21 cellular contexts compared by ENCODE assay signal in genomic region chr7:149097088-149097487, GRCh38.
DNase-seq lines count a peak whose midpoint lies in the region; ATAC-seq and TF ChIP-seq lines count a peak whose summit lies in the region.
"Had no signal": no experiment of that assay in that cellular context is flagged by ENCODE, and none has a peak within 500 bp of the region (broad histone marks: within the 10 kb centered on the region; RNA-seq: fewer than 3 reads in every experiment).

No MANE protein-coding gene starts in this region.

- peak; percentile 14 for DNase-seq in GM03348 (ENCODE audit: low spot score)
- peak; percentile 32 for DNase-seq in hepatic stellate cell (ENCODE audit: low spot score)
- peak; percentile 0 for DNase-seq in putamen (ENCODE audit: low spot score)
- DNase-seq in cerebellar cortex (ENCODE audit: low spot score), result no peak
- no peak for DNase-seq in T-helper 1 cell
- DNase-seq: activated CD4-positive, alpha-beta T cell treated with anti-CD3 and anti-CD28 coated beads for 4 hours; activated T-cell treated with anti-CD3 and anti-CD28 coated beads, Interleukin-2, amount 50 U/mL, for 72 hours; CD4-positive, alpha-beta T cell; DMS 273 treated with DMSO at 0.1 percent for 48 hours; effector CD8-positive, alpha-beta T cell; kidney; mammary epithelial cell; naive B cell; NCI-H1092 treated with DMSO at 0.1 percent for 48 hours; NCI-H2029 treated with DMSO at 0.1 percent for 48 hours; NCI-H446; pancreas; SHP77 had no signal

- ATAC-seq in SK-N-SH treated with all-trans-retinoic acid at 6 μM for 48 hours (peak; percentile 67), GM21447 (IDR thresholded peaks at IDR 0.05; ENCODE audit: unreplicated experiment) (no peak)
- ATAC-seq: activated T-cell treated with anti-CD3 and anti-CD28 coated beads, Interleukin-2, amount 50 U/mL, for 72 hours; pancreas; sciatic nerve had no signal

TF ChIP-seq in SK-N-SH treated with all-trans-retinoic acid at 6 μM for 48 hours, 23 proteins besides CTCF, POLR2A, EP300 and RAD21:
- TF ChIP-seq ARNTL (CRISPR knock-in tag; IDR thresholded peaks at IDR 0.05; ENCODE audit: borderline replicate concordance, low read depth), result no peak
- TF ChIP-seq RARB (CRISPR knock-in tag; IDR thresholded peaks at IDR 0.05), result no peak
- TF ChIP-seq TOX (CRISPR knock-in tag; IDR thresholded peaks at IDR 0.05; ENCODE audit: borderline replicate concordance), result no peak
- no peak for TF ChIP-seq TCF4 (CRISPR knock-in tag; IDR thresholded peaks at IDR 0.05; ENCODE audit: borderline replicate concordance)
- TF ChIP-seq ZFP3 (CRISPR knock-in tag; IDR thresholded peaks at IDR 0.05), result no peak
- TF ChIP-seq ZNF70 (CRISPR knock-in tag; IDR thresholded peaks at IDR 0.05), result no peak
- TF ChIP-seq ISL1 (CRISPR knock-in tag; IDR thresholded peaks at IDR 0.05), result no peak
- TF ChIP-seq ESRRG (CRISPR knock-in tag; IDR thresholded peaks at IDR 0.05), result no peak
- no peak for TF ChIP-seq PPARA (CRISPR knock-in tag; IDR thresholded peaks at IDR 0.05; ENCODE audit: borderline replicate concordance)
- no peak for TF ChIP-seq CREB5 (CRISPR knock-in tag; IDR thresholded peaks at IDR 0.05; ENCODE audit: low read depth)
- TF ChIP-seq ZFP30 (CRISPR knock-in tag; IDR thresholded peaks at IDR 0.05), result no peak
- no peak for TF ChIP-seq SNAI2 (CRISPR knock-in tag; IDR thresholded peaks at IDR 0.05)
- TF ChIP-seq POU6F1 (CRISPR knock-in tag; IDR thresholded peaks at IDR 0.05; ENCODE audit: borderline replicate concordance, low read depth), result no peak
- no peak for TF ChIP-seq PATZ1 (CRISPR knock-in tag; IDR thresholded peaks at IDR 0.05; ENCODE audit: borderline replicate concordance)
- TF ChIP-seq GLIS3 (CRISPR knock-in tag; IDR thresholded peaks at IDR 0.05), result no peak
- TF ChIP-seq OSR1 (CRISPR knock-in tag; IDR thresholded peaks at IDR 0.05), result no peak
- no peak for TF ChIP-seq ZNF8 (CRISPR knock-in tag; IDR thresholded peaks at IDR 0.05)
- no peak for TF ChIP-seq ZNF565 (CRISPR knock-in tag; conservative IDR thresholded peaks at IDR 0.05; ENCODE audit: low read depth)
- no peak for TF ChIP-seq CSRNP3 (CRISPR knock-in tag; IDR thresholded peaks at IDR 0.05)
- TF ChIP-seq BACH2 (CRISPR knock-in tag; IDR thresholded peaks at IDR 0.05; ENCODE audit: borderline replicate concordance), result no peak
TF ChIP-seq in SK-N-SH treated with all-trans-retinoic acid at 6 μM for 48 hours: peak in this region for 0.

Comparison
In these comparisons a context has a peak if more than half of its experiments do, and no peak if none do; other contexts are left out.
1. DNase-seq: peak in GM03348 (single experiment), hepatic stellate cell (single experiment) and putamen (single experiment); none in cerebellar cortex (single experiment) and T-helper 1 cell (0 of 5).